In the genomic region with DNA sequence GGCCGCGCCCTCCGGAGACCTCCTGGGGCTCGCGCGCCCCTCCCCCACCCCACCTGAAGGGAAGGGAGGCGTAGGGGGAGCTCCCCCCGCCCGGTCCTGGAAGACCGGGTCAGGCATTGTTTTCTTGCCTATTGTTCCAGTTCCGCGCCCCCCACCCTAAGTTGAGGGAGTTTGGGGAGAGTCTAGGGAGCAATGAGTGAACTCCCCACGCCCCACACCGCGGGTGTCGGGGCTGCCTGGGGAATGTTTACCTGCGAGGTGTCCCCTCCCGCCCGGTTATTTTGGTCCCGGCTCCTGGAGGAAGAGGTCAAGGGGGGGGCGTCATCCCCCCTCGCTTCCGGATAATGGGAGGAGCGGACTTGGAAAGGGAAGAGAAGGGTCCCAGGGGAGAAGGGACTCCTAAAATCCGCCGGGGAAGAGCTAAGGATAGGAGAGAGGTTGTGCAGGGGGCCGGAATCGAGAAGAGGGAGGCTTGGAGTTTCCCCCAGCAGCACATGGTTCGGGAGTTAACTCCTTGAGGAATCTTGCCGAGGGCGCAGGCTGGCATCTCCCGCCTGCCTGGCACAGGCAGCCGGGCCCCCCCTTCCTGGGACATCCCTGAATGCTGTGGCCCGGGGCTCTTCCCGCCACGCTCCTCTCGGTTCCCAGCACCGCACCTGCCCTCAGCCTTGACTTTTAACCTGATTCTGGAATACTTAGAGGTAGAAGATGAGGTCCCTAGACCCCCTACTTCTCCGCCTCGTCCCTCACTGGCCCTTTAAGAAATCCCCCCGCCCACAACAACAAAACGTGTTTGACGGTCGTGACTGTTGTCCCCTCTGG, we compare ENCODE assay signal across 1 cellular context.
TF ChIP-seq lines count a peak whose summit lies in the region.

No MANE protein-coding gene starts in this region.

TF ChIP-seq in GM12878, 131 proteins besides CTCF, POLR2A, EP300 and RAD21 (continued from another document):
- TF ChIP-seq, protein P1, sequence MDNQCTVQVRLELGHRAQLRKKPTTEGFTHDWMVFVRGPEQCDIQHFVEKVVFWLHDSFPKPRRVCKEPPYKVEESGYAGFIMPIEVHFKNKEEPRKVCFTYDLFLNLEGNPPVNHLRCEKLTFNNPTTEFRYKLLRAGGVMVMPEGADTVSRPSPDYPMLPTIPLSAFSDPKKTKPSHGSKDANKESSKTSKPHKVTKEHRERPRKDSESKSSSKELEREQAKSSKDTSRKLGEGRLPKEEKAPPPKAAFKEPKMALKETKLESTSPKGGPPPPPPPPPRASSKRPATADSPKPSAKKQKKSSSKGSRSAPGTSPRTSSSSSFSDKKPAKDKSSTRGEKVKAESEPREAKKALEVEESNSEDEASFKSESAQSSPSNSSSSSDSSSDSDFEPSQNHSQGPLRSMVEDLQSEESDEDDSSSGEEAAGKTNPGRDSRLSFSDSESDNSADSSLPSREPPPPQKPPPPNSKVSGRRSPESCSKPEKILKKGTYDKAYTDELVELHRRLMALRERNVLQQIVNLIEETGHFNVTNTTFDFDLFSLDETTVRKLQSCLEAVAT (IDR thresholded peaks at IDR 0.05), result 0 out of 2 replicates have a peak, but pooled peaks have one; percentile 22
- no peak for TF ChIP-seq FOXK2 (IDR thresholded peaks at IDR 0.05)
- no peak for TF ChIP-seq CHD2 (IDR thresholded peaks at IDR 0.05; ENCODE audit: borderline replicate concordance, low read depth, low read length)
- TF ChIP-seq POLR2AphosphoS5 (IDR thresholded peaks at IDR 0.05; ENCODE audit: low read length), result peak; percentile 27; the same call in 1 of the 2 replicates
- no peak for TF ChIP-seq EGR1 (IDR thresholded peaks at IDR 0.05; ENCODE audit: borderline replicate concordance in 1 of 2, low read depth in 2 of 2, low read length in 2 of 2)
- TF ChIP-seq CREB1 (IDR thresholded peaks at IDR 0.05; ENCODE audit: low read depth), result no peak
- TF ChIP-seq IKZF2 (IDR thresholded peaks at IDR 0.05), result peak; percentile 66 to 75
- no peak for TF ChIP-seq RELA (IDR thresholded peaks at IDR 0.05; ENCODE audit: borderline replicate concordance, partially characterized antibody)
- TF ChIP-seq, protein P2, sequence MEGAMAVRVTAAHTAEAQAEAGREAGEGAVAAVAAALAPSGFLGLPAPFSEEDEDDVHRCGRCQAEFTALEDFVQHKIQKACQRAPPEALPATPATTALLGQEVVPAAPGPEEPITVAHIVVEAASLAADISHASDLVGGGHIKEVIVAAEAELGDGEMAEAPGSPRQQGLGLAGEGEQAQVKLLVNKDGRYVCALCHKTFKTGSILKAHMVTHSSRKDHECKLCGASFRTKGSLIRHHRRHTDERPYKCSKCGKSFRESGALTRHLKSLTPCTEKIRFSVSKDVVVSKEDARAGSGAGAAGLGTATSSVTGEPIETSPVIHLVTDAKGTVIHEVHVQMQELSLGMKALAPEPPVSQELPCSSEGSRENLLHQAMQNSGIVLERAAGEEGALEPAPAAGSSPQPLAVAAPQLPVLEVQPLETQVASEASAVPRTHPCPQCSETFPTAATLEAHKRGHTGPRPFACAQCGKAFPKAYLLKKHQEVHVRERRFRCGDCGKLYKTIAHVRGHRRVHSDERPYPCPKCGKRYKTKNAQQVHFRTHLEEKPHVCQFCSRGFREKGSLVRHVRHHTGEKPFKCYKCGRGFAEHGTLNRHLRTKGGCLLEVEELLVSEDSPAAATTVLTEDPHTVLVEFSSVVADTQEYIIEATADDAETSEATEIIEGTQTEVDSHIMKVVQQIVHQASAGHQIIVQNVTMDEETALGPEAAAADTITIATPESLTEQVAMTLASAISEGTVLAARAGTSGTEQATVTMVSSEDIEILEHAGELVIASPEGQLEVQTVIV (IDR thresholded peaks at IDR 0.05; ENCODE audit: borderline replicate concordance, partially characterized antibody), result no peak
- TF ChIP-seq, protein P3, sequence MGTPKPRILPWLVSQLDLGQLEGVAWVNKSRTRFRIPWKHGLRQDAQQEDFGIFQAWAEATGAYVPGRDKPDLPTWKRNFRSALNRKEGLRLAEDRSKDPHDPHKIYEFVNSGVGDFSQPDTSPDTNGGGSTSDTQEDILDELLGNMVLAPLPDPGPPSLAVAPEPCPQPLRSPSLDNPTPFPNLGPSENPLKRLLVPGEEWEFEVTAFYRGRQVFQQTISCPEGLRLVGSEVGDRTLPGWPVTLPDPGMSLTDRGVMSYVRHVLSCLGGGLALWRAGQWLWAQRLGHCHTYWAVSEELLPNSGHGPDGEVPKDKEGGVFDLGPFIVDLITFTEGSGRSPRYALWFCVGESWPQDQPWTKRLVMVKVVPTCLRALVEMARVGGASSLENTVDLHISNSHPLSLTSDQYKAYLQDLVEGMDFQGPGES (IDR thresholded peaks at IDR 0.05), result no peak
- no peak for TF ChIP-seq SUZ12 (IDR thresholded peaks at IDR 0.05; ENCODE audit: unreplicated experiment)
- no peak for TF ChIP-seq SMAD1 (IDR thresholded peaks at IDR 0.05; ENCODE audit: low read depth, partially characterized antibody)
